8 cellular contexts compared by ENCODE assay signal in the genomic region with DNA sequence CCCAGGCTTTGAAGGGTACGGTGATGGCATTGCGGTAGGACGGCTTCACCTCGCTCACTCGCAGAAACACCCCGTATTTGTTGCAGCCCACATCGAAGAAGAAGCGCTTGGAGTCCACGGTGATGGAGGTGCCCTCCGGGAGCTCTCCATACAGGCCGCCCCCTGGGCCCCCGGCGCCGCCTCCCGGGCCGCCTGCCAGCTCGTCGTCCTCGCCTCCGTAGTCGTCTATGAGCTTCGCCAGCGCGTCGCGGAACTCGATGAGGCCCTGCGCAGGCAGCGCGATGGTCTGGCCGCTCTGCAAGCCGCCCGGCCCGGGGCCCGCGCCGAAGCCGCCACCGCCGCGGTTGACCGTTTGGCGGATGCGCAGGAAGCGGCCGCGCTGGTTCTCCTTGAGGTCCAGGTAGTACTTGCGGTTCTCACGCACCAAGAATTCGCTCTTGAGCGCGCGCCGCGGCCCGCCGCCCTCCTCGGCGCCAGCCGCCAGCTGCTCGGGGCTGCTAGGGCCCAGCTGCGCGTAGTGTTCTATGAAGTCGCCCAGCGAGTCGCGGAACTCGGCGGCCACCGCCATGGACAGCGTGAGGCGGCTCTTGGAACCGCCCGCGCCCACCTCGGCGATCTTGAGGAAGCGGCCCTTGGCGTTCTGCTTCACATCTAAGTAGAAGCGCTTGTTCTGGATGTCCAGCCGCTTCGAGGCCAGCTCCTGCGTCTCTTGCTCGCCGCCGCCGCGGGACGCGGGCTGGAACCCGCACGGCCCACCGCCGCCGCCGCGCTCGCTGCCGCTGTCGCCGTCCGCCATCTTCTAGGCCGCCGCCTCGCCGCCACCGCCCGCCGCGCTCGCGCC. TPM values are rescaled to one million over a fixed set of nuclear protein-coding genes. Genes with fewer than 3 reads are reported as not detected.
DNase-seq lines count a peak whose midpoint lies in the region; ATAC-seq and TF ChIP-seq lines count a peak whose summit lies in the region.

No MANE protein-coding gene starts in this region.

- peak overlapping the region; percentile 92 for H3K27ac Mint-ChIP-seq in activated T-cell treated with anti-CD3 and anti-CD28 coated beads, Interleukin-2, amount 50 U/mL, for 24 hours
- H3K27ac Mint-ChIP-seq in naive thymus-derived CD8-positive, alpha-beta T cell, result peak overlapping the region; percentile 60 to 100 (median 92)
- peak overlapping the region; percentile 92 for H3K27ac Mint-ChIP-seq in stimulated activated naive CD8-positive, alpha-beta T cell treated with anti-CD3 and anti-CD28 coated beads, Interleukin-15, Interleukin-2, amounts not matched to agents 100 ng/mL and 50 ng/mL, for 24 hours

- peaks cover 55% of the 10 kb centered on the region for H3K36me3 Mint-ChIP-seq in activated T-cell treated with anti-CD3 and anti-CD28 coated beads, Interleukin-2, amount 50 U/mL, for 24 hours (ENCODE audit: low read depth)
- H3K36me3 Mint-ChIP-seq in naive thymus-derived CD8-positive, alpha-beta T cell, result peaks cover 9 to 25% (median 9%) of the 10 kb centered on the region in 3 donors
- peaks cover 51% of the 10 kb centered on the region for H3K36me3 Mint-ChIP-seq in stimulated activated naive CD8-positive, alpha-beta T cell treated with anti-CD3 and anti-CD28 coated beads, Interleukin-15, Interleukin-2, amounts not matched to agents 100 ng/mL and 50 ng/mL, for 24 hours (ENCODE audit: low read depth)

- no peak for TF ChIP-seq POLR2A in esophagus muscularis mucosa (IDR thresholded peaks at IDR 0.05; ENCODE audit: low read depth)

- peaks cover 52 to 60% (median 57%) of the 10 kb centered on the region in 4 donors for H3K4me1 ChIP-seq in esophagus muscularis mucosa

- H3K27me3 ChIP-seq in esophagus muscularis mucosa, result no peaks in the 10 kb centered on the region

- ATAC-seq in HG02763 (IDR thresholded peaks at IDR 0.05; ENCODE audit: unreplicated experiment), result peak; percentile 33
- peak; percentile 20 to 38 for ATAC-seq in naive thymus-derived CD8-positive, alpha-beta T cell

- H3K36me3 ChIP-seq in esophagus muscularis mucosa, result no peaks in the 10 kb centered on the region

- 0% methylated on average over 6 of the region's 112 CpGs for WGBS in esophagus muscularis mucosa

- POLR2A ChIA-PET in naive thymus-derived CD8-positive, alpha-beta T cell (lab: Charles Lee), result interaction anchor here (0.6 to 3.1 kb wide), 34 partner anchors 9 to 958 kb away, joined by 3 to 37 read pairs (median 6); a partner anchor contains a TSS

- H3K27me3 Mint-ChIP-seq in activated T-cell treated with anti-CD3 and anti-CD28 coated beads, Interleukin-2, amount 50 U/mL, for 24 hours, result no peaks in the 10 kb centered on the region
- H3K27me3 Mint-ChIP-seq in naive thymus-derived CD8-positive, alpha-beta T cell, result no peaks in the 10 kb centered on the region
- no peaks in the 10 kb centered on the region for H3K27me3 Mint-ChIP-seq in stimulated activated naive CD8-positive, alpha-beta T cell treated with anti-CD3 and anti-CD28 coated beads, Interleukin-15, Interleukin-2, amounts not matched to agents 100 ng/mL and 50 ng/mL, for 24 hours

- intact Hi-C loops in esophagus muscularis mucosa (cut with DNase I), result no loop called here

- peak overlapping the region; percentile 77 to 95 (median 92) for H3K4me3 ChIP-seq in esophagus muscularis mucosa

- peaks cover 62% of the 10 kb centered on the region for H3K4me1 Mint-ChIP-seq in activated T-cell treated with anti-CD3 and anti-CD28 coated beads, Interleukin-2, amount 50 U/mL, for 24 hours (ENCODE audit: low read depth)
- H3K4me1 Mint-ChIP-seq in naive thymus-derived CD8-positive, alpha-beta T cell, result peaks cover 5 to 66% (median 36%) of the 10 kb centered on the region in 4 donors
- peaks cover 67% of the 10 kb centered on the region for H3K4me1 Mint-ChIP-seq in stimulated activated naive CD8-positive, alpha-beta T cell treated with anti-CD3 and anti-CD28 coated beads, Interleukin-15, Interleukin-2, amounts not matched to agents 100 ng/mL and 50 ng/mL, for 24 hours (ENCODE audit: low read depth)

- peak overlapping the region; percentile 96 to 100 (median 99) for H3K27ac ChIP-seq in esophagus muscularis mucosa (replicated peaks in 1 of 4)

- H3K4me3 Mint-ChIP-seq in activated T-cell treated with anti-CD3 and anti-CD28 coated beads, Interleukin-2, amount 50 U/mL, for 24 hours, result peak overlapping the region; percentile 87
- H3K4me3 Mint-ChIP-seq in naive thymus-derived CD8-positive, alpha-beta T cell, result peak overlapping the region; percentile 68 to 97 (median 79)
- H3K4me3 Mint-ChIP-seq in stimulated activated naive CD8-positive, alpha-beta T cell treated with anti-CD3 and anti-CD28 coated beads, Interleukin-15, Interleukin-2, amounts not matched to agents 100 ng/mL and 50 ng/mL, for 24 hours, result peak overlapping the region; percentile 97

- DNase-seq in NCI-H2081 (lab: John Stamatoyannopoulos, UW) (peak; percentile 52 to 66), NCI-H2081 treated with DMSO at 0.1 percent for 48 hours (lab: John Stamatoyannopoulos, UW) (no peak), NCI-H2171 treated with DMSO at 0.1 percent for 48 hours (lab: John Stamatoyannopoulos, UW) (peak; percentile 23), esophagus muscularis mucosa (ENCODE audit: extremely low spot score) (no peak)
- peak; percentile 67 for DNase-seq in activated T-cell treated with anti-CD3 and anti-CD28 coated beads, Interleukin-2, amount 50 U/mL, for 24 hours
- DNase-seq in naive thymus-derived CD8-positive, alpha-beta T cell, result peak in 9 of 10 donors; percentile 16 to 74 (median 45)

- no peak for TF ChIP-seq EP300 in esophagus muscularis mucosa (IDR thresholded peaks at IDR 0.05)

- no peak for TF ChIP-seq CTCF in esophagus muscularis mucosa (IDR thresholded peaks at IDR 0.05)

- H3K9me3 Mint-ChIP-seq in activated T-cell treated with anti-CD3 and anti-CD28 coated beads, Interleukin-2, amount 50 U/mL, for 24 hours, result peaks cover 5% of the 10 kb centered on the region
- H3K9me3 Mint-ChIP-seq in naive thymus-derived CD8-positive, alpha-beta T cell, result peaks cover 0 to 46% (median 10%) of the 10 kb centered on the region in 9 donors
- no peaks in the 10 kb centered on the region for H3K9me3 Mint-ChIP-seq in stimulated activated naive CD8-positive, alpha-beta T cell treated with anti-CD3 and anti-CD28 coated beads, Interleukin-15, Interleukin-2, amounts not matched to agents 100 ng/mL and 50 ng/mL, for 24 hours

- no peaks in the 10 kb centered on the region for H3K9me3 ChIP-seq in esophagus muscularis mucosa

RNA-seq across cellular contexts. Expression of a gene that starts 0.6 kb away (rescaled TPM):
- 10 to 100 TPM; 40.9 to 50.2 (median 46.3) TPM for total RNA-seq in esophagus muscularis mucosa
- 10 to 100 TPM; 28.1 TPM for total RNA-seq in naive thymus-derived CD8-positive, alpha-beta T cell
- polyA plus RNA-seq in naive thymus-derived CD8-positive, alpha-beta T cell, result 1 to 10 TPM; 2.0 to 3.2 (median 2.6) TPM

RNA-seq across cellular contexts. Expression of a gene that starts 36.9 kb away (rescaled TPM):
- total RNA-seq in esophagus muscularis mucosa, result 100 to 1,000 TPM; 175 to 227 (median 203) TPM
- 100 to 1,000 TPM; 156 to 164 TPM for total RNA-seq in naive thymus-derived CD8-positive, alpha-beta T cell
- 100 to 1,000 TPM; 236 to 254 (median 247) TPM for polyA plus RNA-seq in naive thymus-derived CD8-positive, alpha-beta T cell

Comparison
In these comparisons a context has a peak if more than half of its experiments do, and no peak if none do; other contexts are left out.
1. DNase-seq: peak in NCI-H2081 (2 of 2), NCI-H2171 treated with DMSO at 0.1 percent for 48 hours (single experiment), activated T-cell treated with anti-CD3 and anti-CD28 coated beads, Interleukin-2, amount 50 U/mL, for 24 hours (single experiment) and naive thymus-derived CD8-positive, alpha-beta T cell (9 of 10); none in NCI-H2081 treated with DMSO at 0.1 percent for 48 hours (single experiment) and esophagus muscularis mucosa (single experiment).
2. Peak in every context shown above with its lines, with median percentiles within 50 percentile points of each other: H3K27ac Mint-ChIP-seq and H3K4me3 Mint-ChIP-seq.